13 cellular contexts compared by ENCODE assay signal in genomic region chr17:59369026-59369724, GRCh38. TPM values are rescaled to one million over a fixed set of nuclear protein-coding genes. Genes with fewer than 3 reads are reported as not detected.
DNase-seq lines count a peak whose midpoint lies in the region; ATAC-seq and TF ChIP-seq lines count a peak whose summit lies in the region.
"Had no signal": no experiment of that assay in that cellular context is flagged by ENCODE, and none has a peak within 500 bp of the region (broad histone marks: within the 10 kb centered on the region; RNA-seq: fewer than 3 reads in every experiment).

No MANE protein-coding gene starts in this region.

- H3K4me1 Mint-ChIP-seq in progenitor cell of endocrine pancreas (ENCODE audit: low read depth) (peaks cover 80% of the 10 kb centered on the region), HFFc6 (ENCODE audit: low read depth) (peaks cover 71% of the 10 kb centered on the region)

- WGBS in heart right ventricle, 2 donors = 35 to 42% methylated on average over 8 of the region's 8 CpGs

- H3K27me3 Mint-ChIP-seq in progenitor cell of endocrine pancreas (no peaks in the 10 kb centered on the region), HFFc6 (ENCODE audit: insufficient read depth) (no peaks in the 10 kb centered on the region)

- H3K27ac Mint-ChIP-seq in progenitor cell of endocrine pancreas = peak overlapping the region; percentile 97
- H3K27ac Mint-ChIP-seq in HFFc6 = no peak overlapping the region
- H3K27ac Mint-ChIP-seq: GM23338 had no signal

- ATAC-seq in heart right ventricle (peak in 1 of 8 donors; percentile 27), HG03442 (IDR thresholded peaks at IDR 0.05; ENCODE audit: unreplicated experiment) (no peak), GM19395 (IDR thresholded peaks at IDR 0.05; ENCODE audit: unreplicated experiment) (no peak)
- ATAC-seq: GM23338 had no signal

- H3K27ac ChIP-seq in WERI-Rb-1 (peak overlapping the region; percentile 97), heart right ventricle (peak overlapping the region; percentile 89 to 97 (median 92))
- H3K27ac ChIP-seq: SJCRH30 had no signal

- H3K36me3 ChIP-seq in WERI-Rb-1 = no peaks in the 10 kb centered on the region
- peaks cover 0 to 1% (median 0%) of the 10 kb centered on the region in 9 donors for H3K36me3 ChIP-seq in heart right ventricle
- H3K36me3 ChIP-seq: SJCRH30 had no signal

- DNase-seq in AG10803 (ENCODE audit: low read depth) (peak; percentile 67), WERI-Rb-1 (no peak), heart right ventricle (peak in 1 of 2 donors; percentile 26), progenitor cell of endocrine pancreas (ENCODE audit: low spot score, unreplicated experiment) (no peak), HFFc6 (no peak), NCI-H2227 (lab: John Stamatoyannopoulos, UW; ENCODE audit: unreplicated experiment) (no peak)
- DNase-seq: activated gamma-delta T cell; effector memory CD4-positive, alpha-beta T cell; KBM-7; SJCRH30 had no signal

- H3K27me3 ChIP-seq in WERI-Rb-1 (ENCODE audit: insufficient read depth, low read depth, severe bottlenecking) (no peaks in the 10 kb centered on the region), heart right ventricle (no peaks in the 10 kb centered on the region)
- H3K27me3 ChIP-seq: SJCRH30 had no signal

- no peak overlapping the region for H3K4me3 ChIP-seq in AG10803 (ENCODE audit: low read length)
- no peak overlapping the region for H3K4me3 ChIP-seq in WERI-Rb-1 (ENCODE audit: low read depth, low read length)
- H3K4me3 ChIP-seq in heart right ventricle = no peak overlapping the region
- H3K4me3 ChIP-seq: GM23338, SJCRH30 had no signal

- H3K36me3 Mint-ChIP-seq in progenitor cell of endocrine pancreas (ENCODE audit: insufficient read depth) (peaks cover 8% of the 10 kb centered on the region), HFFc6 (ENCODE audit: low read depth) (0 out of 2 replicates have a peak, but pooled peaks cover 4% of the 10 kb centered on the region)

- H3K9me3 Mint-ChIP-seq in progenitor cell of endocrine pancreas (ENCODE audit: low read depth) (no peaks in the 10 kb centered on the region), HFFc6 (no peaks in the 10 kb centered on the region)
- H3K9me3 Mint-ChIP-seq: GM23338 had no signal

- H3K4me3 Mint-ChIP-seq in progenitor cell of endocrine pancreas (ENCODE audit: low read depth) (no peak overlapping the region), HFFc6 (no peak overlapping the region)
- H3K4me3 Mint-ChIP-seq: GM23338 had no signal

- H3K4me1 ChIP-seq in heart right ventricle = peaks cover 76 to 100% (median 100%) of the 10 kb centered on the region in 9 donors

- intact Hi-C loops in heart right ventricle (cut with DNase I) = loop anchor here in 4 of 10 donors (5.0 kb wide), 3 partner anchors 37 to 68 kb away; partner anchors contain the start of gene YPEL2 (in 3 of the 4)

- H3K9me3 ChIP-seq in WERI-Rb-1 (ENCODE audit: severe bottlenecking) (no peaks in the 10 kb centered on the region), heart right ventricle (no peaks in the 10 kb centered on the region)
- H3K9me3 ChIP-seq: SJCRH30 had no signal

- TF ChIP-seq CTCF in AG10803 (conservative IDR thresholded peaks at IDR 0.05; ENCODE audit: low read length) (no peak), WERI-Rb-1 (IDR thresholded peaks at IDR 0.05; ENCODE audit: low read depth, low read length) (no peak), heart right ventricle (IDR thresholded peaks at IDR 0.05) (no peak), progenitor cell of endocrine pancreas (IDR thresholded peaks at IDR 0.05; ENCODE audit: unreplicated experiment) (no peak), HFFc6 (IDR thresholded peaks at IDR 0.05) (no peak)

RNA-seq across cellular contexts. Expression of gene YPEL2, which starts 37.7 kb away (rescaled TPM):
- total RNA-seq in heart right ventricle (10 to 100 TPM; 12.0 to 57.1 (median 42.0) TPM), progenitor cell of endocrine pancreas (39.9 and 40.8 TPM in 2 replicates)
- 10 to 100 TPM in 1 of 2 donors, 1 to 10 TPM in 1; 5.0 to 15.7 TPM for polyA plus RNA-seq in heart right ventricle
- 1 to 10 TPM; 2.9 to 8.8 (median 4.6) TPM for total RNA-seq in HFFc6 (2021; fragmentation: NEBNext Ultra II Directional; extraction: Animal tissue kit (Norgen Biotek cat#: 25700))
